ENCODE assay signal across 23 cellular contexts in genomic region chr4:10055871-10056270, GRCh38. TPM values are rescaled to one million over a fixed set of nuclear protein-coding genes. Genes with fewer than 3 reads are reported as not detected.
DNase-seq lines count a peak whose midpoint lies in the region; ATAC-seq and TF ChIP-seq lines count a peak whose summit lies in the region.
"Had no signal": no experiment of that assay in that cellular context is flagged by ENCODE, and none has a peak within 500 bp of the region (broad histone marks: within the 10 kb centered on the region; RNA-seq: fewer than 3 reads in every experiment).

No MANE protein-coding gene starts in this region.

- no peak overlapping the region for H3K56ac ChIP-seq in IMR-90 (ENCODE audit: extremely low read depth, insufficient read depth, low read length)

- H3K27ac ChIP-seq in IMR-90 (ENCODE audit: insufficient read depth, low read length) (no peak overlapping the region), upper lobe of right lung (no peak overlapping the region)
- H3K27ac ChIP-seq: BLaER1, KMS-11 had no signal

- H3K4me1 Mint-ChIP-seq in nephron (peaks cover 38% of the 10 kb centered on the region), HFFc6 (ENCODE audit: low read depth) (no peaks in the 10 kb centered on the region)

- H4K5ac ChIP-seq in IMR-90 (ENCODE audit: low read depth, low read length) = no peak overlapping the region

- H2BK5ac ChIP-seq in IMR-90 (ENCODE audit: low read depth, low read length, poor library complexity, severe bottlenecking) = no peak overlapping the region

- H3K36me3 ChIP-seq in IMR-90 (ENCODE audit: control insufficient read depth, insufficient read depth, low read length) (peaks cover 2% of the 10 kb centered on the region), upper lobe of right lung (no peaks in the 10 kb centered on the region)
- H3K36me3 ChIP-seq: BLaER1 had no signal

- TF ChIP-seq CTCF in IMR-90 (conservative IDR thresholded peaks at IDR 0.05; ENCODE audit: low read depth, low read length) (no peak), nephron (IDR thresholded peaks at IDR 0.05; ENCODE audit: unreplicated experiment in 3 of 3) (no peak), HFFc6 (IDR thresholded peaks at IDR 0.05) (no peak), upper lobe of right lung (IDR thresholded peaks at IDR 0.05) (no peak)

- no CpG with 5 or more reads among the region's 4 CpGs for WGBS in IMR-90 (ENCODE audit: extremely low coverage in 2 of 2, insufficient read length in 1 of 2), 2 experiments

- intact Hi-C loops in IMR-90 (cut with micrococcal nuclease) = no loop called here
- intact Hi-C loops in upper lobe of right lung (cut with DNase I) = no loop called here

- H3K27me3 ChIP-seq in IMR-90 (ENCODE audit: control insufficient read depth, insufficient read depth, low read length) = no peaks in the 10 kb centered on the region
- H3K27me3 ChIP-seq in upper lobe of right lung = no peaks in the 10 kb centered on the region
- H3K27me3 ChIP-seq: BLaER1 had no signal

- no peak overlapping the region for H3K4me2 ChIP-seq in IMR-90 (ENCODE audit: low read depth, low read length)
- H3K4me2 ChIP-seq: KMS-11 had no signal

- POLR2A ChIA-PET in IMR-90 (lab: Charles Lee; ENCODE audit: unreplicated experiment) = no interaction called here

- H2BK120ac ChIP-seq in IMR-90 (ENCODE audit: low read depth, low read length) = no peak overlapping the region

- H3K9me3 ChIP-seq in IMR-90 (ENCODE audit: control insufficient read depth, insufficient read depth, low read length) (no peaks in the 10 kb centered on the region), upper lobe of right lung (no peaks in the 10 kb centered on the region)
- H3K9me3 ChIP-seq: BLaER1 had no signal

- H2AFZ ChIP-seq in IMR-90 (replicated peaks; ENCODE audit: low read length, poor library complexity) = no peak overlapping the region

- no peaks in the 10 kb centered on the region for H3K9me3 Mint-ChIP-seq in nephron
- H3K9me3 Mint-ChIP-seq in HFFc6 = no peaks in the 10 kb centered on the region
- H3K9me3 Mint-ChIP-seq: CD4-positive, alpha-beta T cell had no signal

- no peaks in the 10 kb centered on the region for H3K79me1 ChIP-seq in IMR-90 (ENCODE audit: low read depth in 1 of 2, low read length in 2 of 2)

- H3K4me3 ChIP-seq in IMR-90 (ENCODE audit: insufficient read depth, low read depth, low read length) (no peak overlapping the region), upper lobe of right lung (no peak overlapping the region)
- H3K4me3 ChIP-seq: BLaER1 had no signal

- H3K4me3 Mint-ChIP-seq in nephron (no peak overlapping the region), HFFc6 (no peak overlapping the region)
- H3K4me3 Mint-ChIP-seq: CD4-positive, alpha-beta T cell had no signal

- H3K27me3 Mint-ChIP-seq in nephron (ENCODE audit: low read depth) (peaks cover 11% of the 10 kb centered on the region), HFFc6 (ENCODE audit: insufficient read depth) (peaks cover 10% of the 10 kb centered on the region)
- H3K27me3 Mint-ChIP-seq: CD4-positive, alpha-beta T cell had no signal

- dilution Hi-C loops in IMR-90 (cut with HindIII; ENCODE audit: low sequenced_read_pairs, unreplicated experiment) = no loop called here

- H3K9me1 ChIP-seq in IMR-90 (ENCODE audit: insufficient read depth, low read length) = no peaks in the 10 kb centered on the region

- H3K36me3 Mint-ChIP-seq in nephron (ENCODE audit: low read depth) (no peaks in the 10 kb centered on the region), HFFc6 (ENCODE audit: low read depth) (peaks cover 15% of the 10 kb centered on the region; the same call in 1 of the 2 replicates)

- TF ChIP-seq POLR2A in IMR-90 (IDR thresholded peaks at IDR 0.05; ENCODE audit: low read depth, low read length) = no peak

- H2BK20ac ChIP-seq in IMR-90 (ENCODE audit: low read depth, low read length) = no peak overlapping the region

- H3K4me1 ChIP-seq in IMR-90 (ENCODE audit: control insufficient read depth, insufficient read depth, low read length) (no peaks in the 10 kb centered on the region), upper lobe of right lung (no peaks in the 10 kb centered on the region)

- ATAC-seq in IMR-90 (ENCODE audit: low read depth) (no peak), upper lobe of right lung (no peak)
- no peak for ATAC-seq in stimulated activated naive CD8-positive, alpha-beta T cell treated with anti-CD3 and anti-CD28 coated beads, Interleukin-15, Interleukin-2, amounts not matched to agents 100 U/mL and 50 U/mL, for 24 hours
- ATAC-seq: Panc1, SK-N-SH treated with all-trans-retinoic acid at 6 μM for 48 hours had no signal

- no peak overlapping the region for H2AK5ac ChIP-seq in IMR-90 (ENCODE audit: low read depth, low read length)

- no peak overlapping the region for H3K9ac ChIP-seq in IMR-90 (ENCODE audit: low read depth, low read length)
- H3K9ac ChIP-seq: BLaER1, KMS-11 had no signal

- no peaks in the 10 kb centered on the region for H4K20me1 ChIP-seq in IMR-90 (ENCODE audit: insufficient read depth, low read length)
- H4K20me1 ChIP-seq: BLaER1 had no signal

- H3K23ac ChIP-seq in IMR-90 (ENCODE audit: low read depth, low read length) = no peak overlapping the region

- peak; percentile 20 for DNase-seq in IMR-90
- DNase-seq in ecto neural progenitor cell (ENCODE audit: low spot score) = peak; percentile 13
- DNase-seq in ureter (ENCODE audit: low spot score) = peak; percentile 2
- DNase-seq in HFFc6 = no peak
- no peak for DNase-seq in upper lobe of right lung
- no peak for DNase-seq in stimulated activated naive CD8-positive, alpha-beta T cell treated with anti-CD3 and anti-CD28 coated beads, Interleukin-15, Interleukin-2, amounts not matched to agents 100 U/mL and 50 U/mL, for 24 hours
- DNase-seq: CD4-positive, alpha-beta T cell; DMS 273 treated with DMSO at 0.1 percent for 48 hours; DND-41; GOT3; HCEC 1CT; NCI-H1092 treated with DMSO at 0.1 percent for 48 hours; NCI-H2029; NCI-H2227 treated with DMSO at 0.1 percent for 48 hours; NCI-H510A treated with DMSO at 0.1 percent for 48 hours; NCI-H748 treated with DMSO at 0.1 percent for 48 hours had no signal

- no peak overlapping the region for H2BK15ac ChIP-seq in IMR-90 (ENCODE audit: low read depth, low read length)

- H2AK9ac ChIP-seq in IMR-90 (replicated peaks; ENCODE audit: low read depth, low read length, poor library complexity) = no peak overlapping the region

- no peak overlapping the region for H3K4ac ChIP-seq in IMR-90 (ENCODE audit: low read depth, low read length)

- H3K14ac ChIP-seq in IMR-90 (replicated peaks; ENCODE audit: low read depth, low read length) = no peak overlapping the region

- no peak for TF ChIP-seq RAD21 in IMR-90 (IDR thresholded peaks at IDR 0.05; ENCODE audit: low read length)

- no peak overlapping the region for H4K91ac ChIP-seq in IMR-90 (ENCODE audit: insufficient read depth, low read depth, low read length)

- BruUV-seq in IMR-90 (replicated peaks; lab: Mats Ljungman, UMichigan) = no TSS peak

- in situ Hi-C loops in IMR-90 (cut with MboI; ENCODE audit: low sequenced_read_pairs) = no loop called here

- CTCF ChIA-PET in IMR-90 (lab: Yijun Ruan, JAX) = no interaction called here

- H3K27ac Mint-ChIP-seq in nephron (peak overlapping the region in 2 of 3 experiments; percentile 12 to 44), HFFc6 (no peak overlapping the region)
- H3K27ac Mint-ChIP-seq: CD4-positive, alpha-beta T cell had no signal

- H4K8ac ChIP-seq in IMR-90 (ENCODE audit: low read depth in 2 of 2, low read length in 2 of 2) = no peak overlapping the region

- H3K18ac ChIP-seq in IMR-90 (ENCODE audit: low read depth, low read length) = no peak overlapping the region

TF ChIP-seq in IMR-90, 13 proteins besides CTCF, POLR2A, EP300 and RAD21:
- TF ChIP-seq RCOR1 (IDR thresholded peaks at IDR 0.05; ENCODE audit: insufficient replicate concordance, low read length) (no peak), MXI1 (IDR thresholded peaks at IDR 0.05; ENCODE audit: borderline replicate concordance, low read depth, low read length) (no peak), FOS (IDR thresholded peaks at IDR 0.05; ENCODE audit: low read depth, low read length) (no peak), MAFK (IDR thresholded peaks at IDR 0.05; ENCODE audit: low read depth, low read length) (no peak), SMC3 (IDR thresholded peaks at IDR 0.05; ENCODE audit: low read depth, low read length) (no peak), MAZ (IDR thresholded peaks at IDR 0.05; ENCODE audit: borderline replicate concordance, low read depth, low read length) (no peak), RFX5 (IDR thresholded peaks at IDR 0.05; ENCODE audit: low read depth, low read length) (no peak), NFE2L2 (IDR thresholded peaks at IDR 0.05; ENCODE audit: low read depth, low read length) (no peak)
- TF ChIP-seq, protein P1, sequence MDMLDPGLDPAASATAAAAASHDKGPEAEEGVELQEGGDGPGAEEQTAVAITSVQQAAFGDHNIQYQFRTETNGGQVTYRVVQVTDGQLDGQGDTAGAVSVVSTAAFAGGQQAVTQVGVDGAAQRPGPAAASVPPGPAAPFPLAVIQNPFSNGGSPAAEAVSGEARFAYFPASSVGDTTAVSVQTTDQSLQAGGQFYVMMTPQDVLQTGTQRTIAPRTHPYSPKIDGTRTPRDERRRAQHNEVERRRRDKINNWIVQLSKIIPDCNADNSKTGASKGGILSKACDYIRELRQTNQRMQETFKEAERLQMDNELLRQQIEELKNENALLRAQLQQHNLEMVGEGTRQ (IDR thresholded peaks at IDR 0.05; ENCODE audit: low read depth, low read length) = no peak
- TF ChIP-seq, protein P2, sequence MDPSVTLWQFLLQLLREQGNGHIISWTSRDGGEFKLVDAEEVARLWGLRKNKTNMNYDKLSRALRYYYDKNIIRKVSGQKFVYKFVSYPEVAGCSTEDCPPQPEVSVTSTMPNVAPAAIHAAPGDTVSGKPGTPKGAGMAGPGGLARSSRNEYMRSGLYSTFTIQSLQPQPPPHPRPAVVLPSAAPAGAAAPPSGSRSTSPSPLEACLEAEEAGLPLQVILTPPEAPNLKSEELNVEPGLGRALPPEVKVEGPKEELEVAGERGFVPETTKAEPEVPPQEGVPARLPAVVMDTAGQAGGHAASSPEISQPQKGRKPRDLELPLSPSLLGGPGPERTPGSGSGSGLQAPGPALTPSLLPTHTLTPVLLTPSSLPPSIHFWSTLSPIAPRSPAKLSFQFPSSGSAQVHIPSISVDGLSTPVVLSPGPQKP (IDR thresholded peaks at IDR 0.05; ENCODE audit: borderline replicate concordance, low read depth, low read length) = no peak

RNA-seq across cellular contexts. Expression of gene SLC2A9, which starts 34.6 kb away (rescaled TPM):
- 0.56 and 0.72 TPM in 2 replicates for total RNA-seq in IMR-90 (2012; rRNA removed)
- polyA plus RNA-seq in IMR-90 (2012; rRNA removed) = 1.0 and 2.1 TPM in 2 replicates
- polyA plus RNA-seq in IMR-90 (2012; cell fraction: cytosol; rRNA removed) = 1.2 and 1.3 TPM in 2 replicates
- polyA plus RNA-seq in IMR-90 (2012; cell fraction: nucleus; rRNA removed; ENCODE audit: low replicate concordance) = 1.6 and 1.8 TPM in 2 replicates
- 67.5 TPM for total RNA-seq in ureter
- total RNA-seq in HFFc6 (2021; fragmentation: NEBNext Ultra II Directional; extraction: Animal tissue kit (Norgen Biotek cat#: 25700)) = 1 to 10 TPM; 1.3 to 2.0 (median 1.6) TPM
- total RNA-seq in upper lobe of right lung = 19.0 TPM
- total RNA-seq: A673, G401 had no signal

Comparison
In these comparisons a context has a peak if more than half of its experiments do, and no peak if none do; other contexts are left out.
1. DNase-seq: peak in IMR-90 (single experiment), ecto neural progenitor cell (single experiment) and ureter (single experiment); none in HFFc6 (single experiment), upper lobe of right lung (single experiment) and stimulated activated naive CD8-positive, alpha-beta T cell treated with anti-CD3 and anti-CD28 coated beads, Interleukin-15, Interleukin-2, amounts not matched to agents 100 U/mL and 50 U/mL, for 24 hours (single experiment).